In the genomic region with DNA sequence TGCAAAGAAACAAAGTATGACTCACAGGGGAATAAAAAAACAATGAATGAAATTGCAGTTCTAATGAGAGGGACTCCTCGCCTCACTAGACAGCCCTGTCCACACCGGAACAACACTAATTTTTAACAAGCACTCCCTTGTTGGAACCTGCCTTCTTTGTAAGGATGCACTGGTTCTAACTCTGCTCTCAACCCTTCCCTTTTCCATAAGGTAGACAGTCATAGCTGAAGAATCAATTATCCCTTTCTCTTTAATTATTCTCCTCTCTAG, we compare ENCODE assay signal across 24 cellular contexts.
"Had no signal": no experiment of that assay in that cellular context is flagged by ENCODE, and none has a peak within 500 bp of the region (broad histone marks: within the 10 kb centered on the region; RNA-seq: fewer than 3 reads in every experiment).

No MANE protein-coding gene starts in this region.

- H3K9me3 ChIP-seq: adrenal gland, esophagus muscularis mucosa, right lobe of liver, upper lobe of left lung, vagina had no signal

- H3K4me3 Mint-ChIP-seq: activated naive CD4-positive, alpha-beta T cell treated with anti-CD3 and anti-CD28 coated beads for 36 hours; activated naive CD8-positive, alpha-beta T cell treated with anti-CD3 and anti-CD28 coated beads for 36 hours; activated T-helper 1 cell treated with anti-CD3 and anti-CD28 coated beads, Interleukin-12 subunit alpha, Interleukin-12 subunit beta, Interleukin-2, Interleukin-4 antibody, amounts not matched to agents 30 ng/mL and 10 ng/mL and 1 ng/mL, durations not matched to agents 14 hours and 24 hours and 36 hours; naive thymus-derived CD8-positive, alpha-beta T cell; neural progenitor cell; stimulated activated naive CD8-positive, alpha-beta T cell treated with anti-CD3 and anti-CD28 coated beads, Interleukin-15, amount 100 ng/mL, for 72 hours; T-helper 2 cell treated with Interferon-gamma antibody and Interleukin-4, amounts not matched to agents 5 μg/mL and 100 μg/mL, for 36 hours had no signal

- H3K27ac ChIP-seq: adrenal gland, body of pancreas, coronary artery, dorsolateral prefrontal cortex, esophagus muscularis mucosa, neural progenitor cell, right lobe of liver, upper lobe of left lung, vagina had no signal

- H3K4me1 ChIP-seq: adrenal gland, neural progenitor cell, right lobe of liver had no signal

- H3K4me1 Mint-ChIP-seq: activated naive CD8-positive, alpha-beta T cell treated with anti-CD3 and anti-CD28 coated beads for 36 hours; naive thymus-derived CD8-positive, alpha-beta T cell; neural progenitor cell; stimulated activated naive CD8-positive, alpha-beta T cell treated with anti-CD3 and anti-CD28 coated beads, Interleukin-15, amount 100 ng/mL, for 72 hours had no signal

- H2AFZ ChIP-seq: neural progenitor cell had no signal

- DNase-seq: activated CD4-positive, alpha-beta T cell treated with anti-CD3 and anti-CD28 coated beads for 4 hours; activated CD4-positive, alpha-beta T cell treated with anti-CD3 and anti-CD28 coated beads, Interleukin-2, amount 50 U/mL, for 4 hours; activated effector memory CD4-positive, alpha-beta T cell treated with anti-CD3 and anti-CD28 coated beads, Interleukin-2, amount 50 U/mL, for 16 hours; activated naive CD4-positive, alpha-beta T cell treated with anti-CD3 and anti-CD28 coated beads for 36 hours; activated naive CD8-positive, alpha-beta T cell treated with anti-CD3 and anti-CD28 coated beads for 36 hours; adrenal gland; aorta; dorsolateral prefrontal cortex; effector memory CD4-positive, alpha-beta T cell; left cardiac atrium; naive thymus-derived CD8-positive, alpha-beta T cell; occipital lobe; right lobe of liver; stimulated activated CD4-positive, alpha-beta T cell treated with anti-CD3 and anti-CD28 coated beads, Interleukin-4, amount 100 ng/mL, for 1 hour; stimulated activated naive CD8-positive, alpha-beta T cell treated with anti-CD3 and anti-CD28 coated beads, Interleukin-15, amount 100 ng/mL, for 72 hours; T-helper 1 cell; upper lobe of left lung had no signal

- H3K4me3 ChIP-seq: adrenal gland, body of pancreas, coronary artery, dorsolateral prefrontal cortex, esophagus muscularis mucosa, neural progenitor cell, right lobe of liver, upper lobe of left lung, vagina had no signal

- H3K36me3 Mint-ChIP-seq: activated naive CD8-positive, alpha-beta T cell treated with anti-CD3 and anti-CD28 coated beads for 36 hours; naive thymus-derived CD8-positive, alpha-beta T cell had no signal

- H3K4me2 ChIP-seq: neural progenitor cell had no signal

- H3K27me3 ChIP-seq: adrenal gland, body of pancreas, dorsolateral prefrontal cortex, esophagus muscularis mucosa, neural progenitor cell, right lobe of liver, upper lobe of left lung, vagina had no signal

- H3K9me3 Mint-ChIP-seq: activated naive CD8-positive, alpha-beta T cell treated with anti-CD3 and anti-CD28 coated beads for 36 hours; activated T-helper 1 cell treated with anti-CD3 and anti-CD28 coated beads, Interleukin-12 subunit alpha, Interleukin-12 subunit beta, Interleukin-2, Interleukin-4 antibody, amounts not matched to agents 30 ng/mL and 10 ng/mL and 1 ng/mL, durations not matched to agents 14 hours and 24 hours and 36 hours; neural progenitor cell; stimulated activated naive CD8-positive, alpha-beta T cell treated with anti-CD3 and anti-CD28 coated beads, Interleukin-15, amount 100 ng/mL, for 72 hours; T-helper 2 cell treated with Interferon-gamma antibody and Interleukin-4, amounts not matched to agents 5 μg/mL and 100 μg/mL, for 36 hours had no signal

- H3K36me3 ChIP-seq: adrenal gland, esophagus muscularis mucosa, neural progenitor cell, right lobe of liver, vagina had no signal

- H3K27ac Mint-ChIP-seq: activated naive CD4-positive, alpha-beta T cell treated with anti-CD3 and anti-CD28 coated beads for 36 hours; activated naive CD8-positive, alpha-beta T cell treated with anti-CD3 and anti-CD28 coated beads for 36 hours; activated T-helper 1 cell treated with anti-CD3 and anti-CD28 coated beads, Interleukin-12 subunit alpha, Interleukin-12 subunit beta, Interleukin-2, Interleukin-4 antibody, amounts not matched to agents 30 ng/mL and 10 ng/mL and 1 ng/mL, durations not matched to agents 14 hours and 24 hours and 36 hours; naive thymus-derived CD8-positive, alpha-beta T cell; neural progenitor cell; stimulated activated naive CD8-positive, alpha-beta T cell treated with anti-CD3 and anti-CD28 coated beads, Interleukin-15, amount 100 ng/mL, for 72 hours; T-helper 2 cell treated with Interferon-gamma antibody and Interleukin-4, amounts not matched to agents 5 μg/mL and 100 μg/mL, for 36 hours had no signal

- H3K9ac ChIP-seq: neural progenitor cell had no signal
